In genomic region chr3:141737828-141738635, GRCh38 we compare ENCODE assay signal across 9 cellular contexts. TPM values are rescaled to one million over a fixed set of nuclear protein-coding genes. Genes with fewer than 3 reads are reported as not detected.
DNase-seq lines count a peak whose midpoint lies in the region; ATAC-seq, FAIRE-seq and TF ChIP-seq lines count a peak whose summit lies in the region.
"Had no signal": no experiment of that assay in that cellular context is flagged by ENCODE, and none has a peak within 500 bp of the region (broad histone marks: within the 10 kb centered on the region; RNA-seq: fewer than 3 reads in every experiment).

TSS of gene RNF7 (plus strand) at chr3:141738298. CDS start at chr3:141738342, 44 bp downstream.

- no peaks in the 10 kb centered on the region for H3K27me3 ChIP-seq in bronchial epithelial cell (ENCODE audit: control insufficient read depth, insufficient read depth, low read length)

- TF ChIP-seq CTCF in AG09309 (IDR thresholded peaks at IDR 0.05; ENCODE audit: control insufficient read depth, insufficient read depth, low read depth, low read length, missing control alignments): peak; percentile 53
- peak; percentile 81 for TF ChIP-seq CTCF in WI38 (IDR thresholded peaks at IDR 0.05; ENCODE audit: low read depth, low read length)
- TF ChIP-seq CTCF in bronchial epithelial cell (IDR thresholded peaks at IDR 0.05; ENCODE audit: insufficient read depth, low read length, severe bottlenecking): peak; percentile 95

- ATAC-seq in GM18909 (IDR thresholded peaks at IDR 0.05; ENCODE audit: poor library complexity, unreplicated experiment) (peak; percentile 92), HG03175 (IDR thresholded peaks at IDR 0.05; ENCODE audit: unreplicated experiment) (peak; percentile 95)

- H3K36me3 ChIP-seq in bronchial epithelial cell (ENCODE audit: control insufficient read depth, insufficient read depth, low read length): peaks cover 4% of the 10 kb centered on the region

- DNase-seq in AG09309 (ENCODE audit: low read depth) (peak; percentile 67), NCI-H2227 treated with DMSO at 0.1 percent for 48 hours (lab: John Stamatoyannopoulos, UW) (peak; percentile 92), bronchial epithelial cell (ENCODE audit: low read depth) (peak; percentile 84), iPS-NIHi7 (ENCODE audit: extremely low spot score) (peak; percentile 98), smooth muscle cell of the brain vasculature (ENCODE audit: low read depth, low spot score) (peak; percentile 81)

- H3K4me3 ChIP-seq in AG09309 (ENCODE audit: control insufficient read depth, low read depth, low read length) (peak within 1 kb of the TSS; percentile 57), WI38 (ENCODE audit: low read depth, low read length) (peak within 1 kb of the TSS; percentile 95), bronchial epithelial cell (ENCODE audit: low read depth, low read length) (peak within 1 kb of the TSS; percentile 70)

- FAIRE-seq in bronchial epithelial cell (lab: Jason Lieb, UNC): no peak
- FAIRE-seq: islet of Langerhans had no signal

RNA-seq across cellular contexts. Expression of gene RNF7, which starts in this region (rescaled TPM):
- total RNA-seq in bronchial epithelial cell: 38.4 and 56.9 TPM in 2 replicates

Comparison
In these comparisons a context has a peak if more than half of its experiments do, and no peak if none do; other contexts are left out.
1. Peak in every context shown above with its lines: DNase-seq, ATAC-seq and H3K4me3 ChIP-seq.